In genomic region chrX:49308604-49309269, GRCh38 we compare ENCODE assay signal across 8 cellular contexts. TPM values are rescaled to one million over a fixed set of nuclear protein-coding genes. Genes with fewer than 3 reads are reported as not detected.
DNase-seq lines count a peak whose midpoint lies in the region; ATAC-seq and TF ChIP-seq lines count a peak whose summit lies in the region.

No MANE protein-coding gene starts in this region.

- peak in 4 of 6 experiments; percentile 2 to 72 (median 33) for DNase-seq in stimulated activated naive CD4-positive, alpha-beta T cell (lab: John Stamatoyannopoulos, UW)
- no peak for DNase-seq in stimulated activated naive CD4-positive, alpha-beta T cell treated with Interleukin-2 at 50 U/mL for 16 hours (lab: John Stamatoyannopoulos, UW)
- DNase-seq in memory B cell (ENCODE audit: low spot score in 2 of 2) (no peak), aorta (no peak), GM19238 (ENCODE audit: insufficient read length, low spot score) (no peak), A172 (ENCODE audit: low spot score) (no peak)

- no peak overlapping the region for H3K27ac ChIP-seq in aorta (ENCODE audit: low read depth in 1 of 2, low read length in 2 of 2)

- no peaks in the 10 kb centered on the region for H3K36me3 ChIP-seq in aorta (ENCODE audit: control insufficient read depth in 1 of 2, insufficient read depth in 2 of 2, low read length in 1 of 2)

- H3K9me3 ChIP-seq in aorta (ENCODE audit: control insufficient read depth, low read length) = no peaks in the 10 kb centered on the region

- H3K27me3 Mint-ChIP-seq in brain (peaks cover 8% of the 10 kb centered on the region), memory B cell (no peaks in the 10 kb centered on the region)

- peaks cover 19% of the 10 kb centered on the region for H3K4me1 Mint-ChIP-seq in brain
- H3K4me1 Mint-ChIP-seq in memory B cell = peaks cover 14% of the 10 kb centered on the region

- intact Hi-C loops in aorta (cut with DNase I) = no loop called here

- H3K4me3 ChIP-seq in aorta (ENCODE audit: low read length in 2 of 2) = no peak overlapping the region

- H3K27me3 ChIP-seq in aorta (ENCODE audit: control insufficient read depth in 1 of 2, insufficient read depth in 2 of 2, low read length in 1 of 2) = no peaks in the 10 kb centered on the region

- no peak for ATAC-seq in memory B cell (ENCODE audit: low read depth)
- peak; percentile 50 for ATAC-seq in aorta (ENCODE audit: low FRiP score)
- ATAC-seq in GM21723 (IDR thresholded peaks at IDR 0.05; ENCODE audit: unreplicated experiment) = no peak

- H3K27ac Mint-ChIP-seq in brain = peak overlapping the region; percentile 12 to 79 (median 73)
- H3K27ac Mint-ChIP-seq in memory B cell = peak overlapping the region; percentile 85

- TF ChIP-seq CTCF in brain (conservative IDR thresholded peaks at IDR 0.05) = no peak

- WGBS in aorta, 2 donors = 35 to 59% methylated on average over 15 of the region's 15 CpGs

- H3K4me3 Mint-ChIP-seq in brain (peak overlapping the region in 4 of 5 experiments; percentile 66 to 79 (median 76)), memory B cell (peak overlapping the region; percentile 83)

- no peaks in the 10 kb centered on the region for H3K4me1 ChIP-seq in aorta (ENCODE audit: control insufficient read depth in 1 of 2, insufficient read depth in 2 of 2, low read length in 2 of 2)

- H3K9me3 Mint-ChIP-seq in brain (peaks cover 0 to 9% (median 0%) of the 10 kb centered on the region in 5 experiments), memory B cell (peaks cover 3% of the 10 kb centered on the region)

- H3K36me3 Mint-ChIP-seq in brain (no peaks in the 10 kb centered on the region), memory B cell (peaks cover 7% of the 10 kb centered on the region)

RNA-seq across cellular contexts. Expression of gene GAGE10, which starts 5.3 kb away (rescaled TPM):
- polyA plus RNA-seq in brain (ENCODE audit: insufficient read depth, low read depth, low replicate concordance) (not detected), aorta (not detected)
- not detected for total RNA-seq in aorta
- total RNA-seq in A172 (2014; rRNA removed; shearing (Covaris generic)) = not detected in 2 replicates

RNA-seq across cellular contexts. Expression of gene GAGE12J, which starts 13.1 kb away (rescaled TPM):
- polyA plus RNA-seq in brain (ENCODE audit: insufficient read depth, low read depth, low replicate concordance) = not detected
- not detected for total RNA-seq in aorta
- polyA plus RNA-seq in aorta = not detected
- total RNA-seq in A172 (2014; rRNA removed; shearing (Covaris generic)) = not detected in 2 replicates

RNA-seq across cellular contexts. Expression of gene GAGE13, which starts 22.6 kb away (rescaled TPM):
- polyA plus RNA-seq in brain (ENCODE audit: insufficient read depth, low read depth, low replicate concordance) = not detected
- total RNA-seq in aorta = not detected
- polyA plus RNA-seq in aorta = not detected
- 6.7 TPM in 1 of 2 replicates, not detected in the other for total RNA-seq in A172 (2014; rRNA removed; shearing (Covaris generic))

RNA-seq across cellular contexts. Expression of gene PPP1R3F, which starts 39.1 kb away (rescaled TPM):
- 16.5 TPM for polyA plus RNA-seq in brain (ENCODE audit: insufficient read depth, low read depth, low replicate concordance)
- total RNA-seq in aorta = 1 to 10 TPM; 7.9 to 9.2 TPM
- 1 to 10 TPM; 1.9 to 6.3 TPM for polyA plus RNA-seq in aorta
- total RNA-seq in A172 (2014; rRNA removed; shearing (Covaris generic)) = 8.0 and 11.1 TPM in 2 replicates

RNA-seq across cellular contexts. Expression of gene FOXP3, which starts 44.2 kb away (rescaled TPM):
- polyA plus RNA-seq in brain (ENCODE audit: insufficient read depth, low read depth, low replicate concordance) (0.73 TPM), aorta (not detected)
- under 1 TPM in 1 of 2 donors, not detected in 1; 0.32 TPM for total RNA-seq in aorta
- total RNA-seq in A172 (2014; rRNA removed; shearing (Covaris generic)) = not detected in 2 replicates

Comparison
In these comparisons a context has a peak if more than half of its experiments do, and no peak if none do; other contexts are left out.
1. DNase-seq: peak in stimulated activated naive CD4-positive, alpha-beta T cell (4 of 6); none in stimulated activated naive CD4-positive, alpha-beta T cell treated with Interleukin-2 at 50 U/mL for 16 hours (single experiment), memory B cell (0 of 2), aorta (0 of 2), GM19238 (single experiment) and A172 (single experiment).